8 cellular contexts compared by ENCODE assay signal in the genomic region with DNA sequence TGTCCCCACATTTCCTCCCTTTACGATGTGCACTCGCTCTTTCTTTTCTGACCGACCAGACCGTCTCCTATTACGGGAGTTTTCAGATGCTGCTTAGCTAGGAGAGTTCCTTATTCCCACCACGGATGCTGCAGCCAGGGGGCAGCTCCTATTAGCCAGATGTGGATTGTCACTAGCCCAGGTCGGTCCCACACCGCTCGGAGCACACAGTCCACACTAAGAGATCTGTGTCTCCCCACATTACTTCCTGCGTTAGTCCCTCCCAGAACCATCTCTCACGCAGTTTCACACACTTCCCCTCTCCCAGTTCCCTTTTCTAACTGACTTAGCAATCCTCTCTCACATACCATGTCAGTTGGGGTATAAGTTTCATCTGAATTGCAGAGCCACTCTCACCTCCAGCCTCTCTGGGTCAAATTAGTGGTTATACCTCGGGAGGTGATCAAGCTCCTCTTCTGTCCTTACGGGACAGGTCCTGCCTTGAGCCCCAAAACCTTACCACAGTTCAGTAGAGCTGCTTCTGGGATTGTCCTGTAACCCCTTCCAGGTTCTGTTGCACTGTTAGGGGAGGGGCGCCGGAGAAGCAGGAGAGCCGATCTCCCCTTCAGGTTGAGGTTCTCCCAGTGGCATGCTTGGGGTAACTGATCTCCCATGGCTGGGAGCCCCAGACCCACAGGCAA. TPM values are rescaled to one million over a fixed set of nuclear protein-coding genes. Genes with fewer than 3 reads are reported as not detected.
DNase-seq lines count a peak whose midpoint lies in the region; ATAC-seq, FAIRE-seq and TF ChIP-seq lines count a peak whose summit lies in the region.

No MANE protein-coding gene starts in this region.

- H3K4me1 ChIP-seq in K562 (replicated peaks in 1 of 2; ENCODE audit: control insufficient read depth in 2 of 2, insufficient read depth in 2 of 2, low read length in 2 of 2) = no peaks in the 10 kb centered on the region; a peak in 1 of 5 replicates

- no peak for TF ChIP-seq POLR2A in K562 (conservative IDR thresholded peaks at IDR 0.05)

- no peak overlapping the region for H2AFZ ChIP-seq in K562 (ENCODE audit: low read depth, low read length)

- DNase-seq in Calu3 (no peak), K562 (ENCODE audit: extremely low read depth in 1 of 4, low spot score in 3 of 4) (no peak), putamen (ENCODE audit: low spot score) (peak; percentile 8), NAMALWA (ENCODE audit: low spot score) (no peak), NCI-H1417 treated with DMSO at 0.1 percent for 48 hours (lab: John Stamatoyannopoulos, UW) (no peak), H7 (no peak)

- no peak for TF ChIP-seq EP300 in K562 (IDR thresholded peaks at IDR 0.05; ENCODE audit: low read length)

- H4K20me1 ChIP-seq in K562 (replicated peaks; ENCODE audit: control insufficient read depth, insufficient read depth, low read length) = no peaks in the 10 kb centered on the region

- no peak for FAIRE-seq in K562 (lab: Jason Lieb, UNC)

- POLR2A ChIA-PET in K562 (lab: Yijun Ruan, JAX) = no interaction called here

- intact Hi-C loops in Calu3 (cut with micrococcal nuclease; ENCODE audit: unreplicated experiment) (loop anchor here (2.0 to 10.0 kb wide), 3 partner anchors 27 to 361 kb away; no protein-coding TSS in a partner anchor), K562 (cut with micrococcal nuclease) (no loop called here)

- H3K79me2 ChIP-seq in K562 (ENCODE audit: control insufficient read depth, insufficient read depth, low read length) = no peaks in the 10 kb centered on the region

- H3K9me1 ChIP-seq in K562 (ENCODE audit: control insufficient read depth, insufficient read depth, low read length) = no peaks in the 10 kb centered on the region

- no peak overlapping the region for H3K9ac ChIP-seq in K562 (ENCODE audit: insufficient read depth in 1 of 2, low read depth in 2 of 2, low read length in 2 of 2)

- no peak for TF ChIP-seq CTCF in Calu3 (IDR thresholded peaks at IDR 0.05; ENCODE audit: unreplicated experiment)
- TF ChIP-seq CTCF in K562 (IDR thresholded peaks at IDR 0.05 in 2 of 3, conservative IDR thresholded peaks at IDR 0.05 in 1 of 3; ENCODE audit: insufficient read depth in 2 of 3, low read depth in 1 of 3, low read length in 3 of 3) = no peak

- H3K9me3 ChIP-seq in K562 (replicated peaks; ENCODE audit: control insufficient read depth, insufficient read depth, low read depth, low read length) = no peaks in the 10 kb centered on the region

- in situ Hi-C loops in K562 (cut with MboI) = no loop called here

- H3K27ac Mint-ChIP-seq in Calu3 (ENCODE audit: unreplicated experiment) = peak overlapping the region; percentile 75

- no peak overlapping the region for H3K27ac ChIP-seq in K562 (ENCODE audit: extremely low read depth, low read depth, low read length)

- peaks cover 15% of the 10 kb centered on the region for H3K36me3 Mint-ChIP-seq in Calu3 (ENCODE audit: insufficient read depth, unreplicated experiment)

- H3K36me3 ChIP-seq in K562 (ENCODE audit: control insufficient read depth, insufficient read depth, low read length) = no peaks in the 10 kb centered on the region
- H3K36me3 ChIP-seq in H7 (replicated peaks; ENCODE audit: control insufficient read depth, insufficient read depth, low read length) = no peaks in the 10 kb centered on the region

- TF ChIP-seq RAD21 in K562 (CRISPR knock-in tag; conservative IDR thresholded peaks at IDR 0.05 in 1 of 2, IDR thresholded peaks at IDR 0.05 in 1 of 2) = no peak

- BruUV-seq in Calu3 (replicated peaks; lab: Mats Ljungman, UMichigan) = no TSS peak
- no TSS peak for BruUV-seq in K562 (replicated peaks; lab: Mats Ljungman, UMichigan)

- H3K4me2 ChIP-seq in K562 (ENCODE audit: insufficient read depth, low read length) = no peak overlapping the region

- under 1% methylated on average over 14 of the region's 16 CpGs for WGBS in K562 (ENCODE audit: insufficient coverage, low coverage, missing lambda C conversion rate)

- peaks cover 14% of the 10 kb centered on the region for H3K4me1 Mint-ChIP-seq in Calu3 (ENCODE audit: low read depth, unreplicated experiment)

- no peaks in the 10 kb centered on the region for H3K27me3 ChIP-seq in K562 (ENCODE audit: control insufficient read depth in 2 of 2, insufficient read depth in 2 of 2, low read length in 2 of 2)
- no peaks in the 10 kb centered on the region for H3K27me3 ChIP-seq in H7 (ENCODE audit: control insufficient read depth, insufficient read depth, low read length)

- H3K27me3 Mint-ChIP-seq in Calu3 (ENCODE audit: unreplicated experiment) = no peaks in the 10 kb centered on the region

- peak overlapping the region; percentile 54 for H3K4me3 Mint-ChIP-seq in Calu3 (ENCODE audit: low read depth, unreplicated experiment)

- CTCF ChIA-PET in Calu3 (lab: Charles Lee) = interaction anchor here (0.6 to 1.5 kb wide), 4 partner anchors 8 to 947 kb away, joined by 3 to 7 read pairs (median 4); no protein-coding TSS in a partner anchor
- CTCF ChIA-PET in K562 (lab: Yijun Ruan, JAX; ENCODE audit: low intra/inter-chr PET ratio) = no interaction called here

- peak; percentile 93 for ATAC-seq in GM19455 (IDR thresholded peaks at IDR 0.05; ENCODE audit: unreplicated experiment)
- peak; percentile 86 for ATAC-seq in HG03460 (IDR thresholded peaks at IDR 0.05; ENCODE audit: unreplicated experiment)
- ATAC-seq in K562 = no peak

- no peak overlapping the region for H3K4me3 ChIP-seq in K562
- no peak overlapping the region for H3K4me3 ChIP-seq in H7 (ENCODE audit: insufficient read depth, low read depth, low read length)

- H3K9me3 Mint-ChIP-seq in Calu3 (ENCODE audit: low read depth, unreplicated experiment) = no peaks in the 10 kb centered on the region

TF ChIP-seq in K562, 482 proteins besides CTCF, POLR2A, EP300 and RAD21:
- TF ChIP-seq SPI1 (IDR thresholded peaks at IDR 0.05; ENCODE audit: borderline replicate concordance, low read depth, low read length) = peak; percentile 30; the same call in 1 of the 2 replicates
- TF ChIP-seq EZH2 (IDR thresholded peaks at IDR 0.05; ENCODE audit: borderline replicate concordance, low read depth, low read length) = no peak
- peak; percentile 26; the same call in 1 of the 2 replicates for TF ChIP-seq PHF8 (IDR thresholded peaks at IDR 0.05; ENCODE audit: borderline replicate concordance, low read length)

RNA-seq across cellular contexts. Expression of gene SULT1E1, which starts 28.2 kb away (rescaled TPM):
- 1.9 and 2.4 TPM in 2 replicates for total RNA-seq in Calu3 (2022)
- total RNA-seq in K562 (2011; cell fraction: chromatin; rRNA removed; ENCODE audit: low replicate concordance) = not detected in 2 replicates
- total RNA-seq in K562 (2011; cell fraction: nucleolus; rRNA removed) = not detected in 2 replicates
- not detected in 2 replicates for total RNA-seq in K562 (2011; cell fraction: nucleoplasm; rRNA removed)
- total RNA-seq in K562 (2014; rRNA removed) = not detected in 2 replicates
- total RNA-seq in K562 (2014; rRNA removed; fragmentation: Illumina TruSeq; extraction: Trizol) = not detected in 2 replicates
- total RNA-seq in K562 (2015; rRNA removed; fragmentation: Illumina TruSeq; extraction: Trizol) = not detected in 2 replicates
- not detected in 2 replicates for total RNA-seq in K562 (2021)
- not detected in 2 replicates for polyA plus RNA-seq in K562 (2011; rRNA removed)
- polyA plus RNA-seq in K562 (2011; cell fraction: cytosol; rRNA removed) = not detected in 2 replicates
- not detected in 2 replicates for polyA plus RNA-seq in K562 (2011; cell fraction: nucleus; rRNA removed)
- not detected in 2 replicates for polyA plus RNA-seq in K562 (2012)
- not detected in 2 replicates for polyA plus RNA-seq in K562 (2014; fragmentation: Illumina TruSeq; extraction: Trizol)
- polyA plus RNA-seq in K562 (2014; fragmentation: Nextera tagmentation; extraction: Ambion mirVana) = not detected
- polyA plus RNA-seq in K562 (2014; rRNA removed) = not detected in 2 replicates
- polyA minus RNA-seq in K562 (2011; rRNA and poly(A)+ RNA removed) = not detected in 2 replicates
- polyA minus RNA-seq in K562 (2011; cell fraction: cytosol; rRNA and poly(A)+ RNA removed) = not detected in 2 replicates
- not detected in 2 replicates for polyA minus RNA-seq in K562 (2011; cell fraction: nucleus; rRNA and poly(A)+ RNA removed)
- total RNA-seq in H7 (2014; rRNA removed; shearing (Covaris generic)) = not detected in 2 replicates
